1 cellular context compared by ENCODE assay signal in genomic region chr9:128043467-128043868, GRCh38.
TF ChIP-seq lines count a peak whose summit lies in the region.

No MANE protein-coding gene starts in this region.

TF ChIP-seq in HepG2, 621 proteins besides CTCF, POLR2A, EP300 and RAD21 (continued from another document and continues in another):
- TF ChIP-seq, protein P1, sequence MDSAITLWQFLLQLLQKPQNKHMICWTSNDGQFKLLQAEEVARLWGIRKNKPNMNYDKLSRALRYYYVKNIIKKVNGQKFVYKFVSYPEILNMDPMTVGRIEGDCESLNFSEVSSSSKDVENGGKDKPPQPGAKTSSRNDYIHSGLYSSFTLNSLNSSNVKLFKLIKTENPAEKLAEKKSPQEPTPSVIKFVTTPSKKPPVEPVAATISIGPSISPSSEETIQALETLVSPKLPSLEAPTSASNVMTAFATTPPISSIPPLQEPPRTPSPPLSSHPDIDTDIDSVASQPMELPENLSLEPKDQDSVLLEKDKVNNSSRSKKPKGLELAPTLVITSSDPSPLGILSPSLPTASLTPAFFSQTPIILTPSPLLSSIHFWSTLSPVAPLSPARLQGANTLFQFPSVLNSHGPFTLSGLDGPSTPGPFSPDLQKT (CRISPR knock-in tag; IDR thresholded peaks at IDR 0.05; ENCODE audit: borderline replicate concordance) = no peak
- no peak for TF ChIP-seq PRPF4 (IDR thresholded peaks at IDR 0.05; ENCODE audit: low read depth, low read length, poor library complexity, severe bottlenecking)
- peak; percentile 51; the same call in 1 of the 2 replicates for TF ChIP-seq ARID4A (CRISPR knock-in tag; IDR thresholded peaks at IDR 0.05; ENCODE audit: borderline replicate concordance)
- TF ChIP-seq IKZF4 (CRISPR knock-in tag; IDR thresholded peaks at IDR 0.05; ENCODE audit: borderline replicate concordance, low read depth, not compliant biosample characterization) = no peak
- TF ChIP-seq SKIL (CRISPR knock-in tag; IDR thresholded peaks at IDR 0.05; ENCODE audit: borderline replicate concordance) = no peak
- TF ChIP-seq, protein P2, sequence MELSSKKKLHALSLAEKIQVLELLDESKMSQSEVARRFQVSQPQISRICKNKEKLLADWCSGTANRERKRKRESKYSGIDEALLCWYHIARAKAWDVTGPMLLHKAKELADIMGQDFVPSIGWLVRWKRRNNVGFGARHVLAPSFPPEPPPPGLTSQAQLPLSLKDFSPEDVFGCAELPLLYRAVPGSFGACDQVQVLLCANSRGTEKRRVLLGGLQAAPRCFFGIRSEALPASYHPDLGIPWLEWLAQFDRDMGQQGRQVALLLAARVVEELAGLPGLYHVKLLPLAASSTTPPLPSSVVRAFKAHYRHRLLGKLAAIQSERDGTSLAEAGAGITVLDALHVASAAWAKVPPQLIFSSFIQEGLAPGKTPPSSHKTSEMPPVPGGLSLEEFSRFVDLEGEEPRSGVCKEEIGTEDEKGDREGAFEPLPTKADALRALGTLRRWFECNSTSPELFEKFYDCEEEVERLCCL (CRISPR knock-in tag; IDR thresholded peaks at IDR 0.05; ENCODE audit: borderline replicate concordance) = no peak
- no peak for TF ChIP-seq RFX5 (IDR thresholded peaks at IDR 0.05; ENCODE audit: low read depth, low read length)
- TF ChIP-seq FOXM1 (CRISPR knock-in tag; IDR thresholded peaks at IDR 0.05) = no peak
- TF ChIP-seq ZNF609 (CRISPR knock-in tag; IDR thresholded peaks at IDR 0.05; ENCODE audit: borderline replicate concordance) = no peak
- TF ChIP-seq MED8 (CRISPR knock-in tag; IDR thresholded peaks at IDR 0.05; ENCODE audit: insufficient replicate concordance) = no peak
- TF ChIP-seq TARDBP (CRISPR knock-in tag; IDR thresholded peaks at IDR 0.05) = no peak
- no peak for TF ChIP-seq ZNF709 (CRISPR knock-in tag; IDR thresholded peaks at IDR 0.05)
- peak; percentile 64; the same call in 1 of the 2 replicates for TF ChIP-seq MIER2 (CRISPR knock-in tag; IDR thresholded peaks at IDR 0.05)
- TF ChIP-seq NKX3-1 (CRISPR knock-in tag; IDR thresholded peaks at IDR 0.05) = no peak
- TF ChIP-seq JARID2 (CRISPR knock-in tag; IDR thresholded peaks at IDR 0.05; ENCODE audit: insufficient replicate concordance) = no peak
- peak; percentile 24; the same call in 1 of the 2 replicates for TF ChIP-seq SMC3 (IDR thresholded peaks at IDR 0.05; ENCODE audit: low read length)
- no peak for TF ChIP-seq ZNF33A (CRISPR knock-in tag; IDR thresholded peaks at IDR 0.05; ENCODE audit: borderline replicate concordance)
- TF ChIP-seq ZNF800 (CRISPR knock-in tag; IDR thresholded peaks at IDR 0.05) = no peak
- TF ChIP-seq MED1 (CRISPR knock-in tag; IDR thresholded peaks at IDR 0.05) = peak; percentile 58; the same call in 1 of the 2 replicates
- TF ChIP-seq ZNF280B (CRISPR knock-in tag; IDR thresholded peaks at IDR 0.05; ENCODE audit: borderline replicate concordance) = no peak
- no peak for TF ChIP-seq ZFAT (CRISPR knock-in tag; conservative IDR thresholded peaks at IDR 0.05)
- no peak for TF ChIP-seq ARHGAP35 (CRISPR knock-in tag; IDR thresholded peaks at IDR 0.05; ENCODE audit: borderline replicate concordance)
- no peak for TF ChIP-seq ZZZ3 (CRISPR knock-in tag; IDR thresholded peaks at IDR 0.05; ENCODE audit: borderline replicate concordance)
- peak; percentile 69 for TF ChIP-seq ZNF629 (CRISPR knock-in tag; conservative IDR thresholded peaks at IDR 0.05)
- TF ChIP-seq ZBTB20 (CRISPR knock-in tag; IDR thresholded peaks at IDR 0.05; ENCODE audit: borderline replicate concordance, low read depth) = 0 out of 2 replicates have a peak, but pooled peaks have one; percentile 57
- no peak for TF ChIP-seq MIXL1 (CRISPR knock-in tag; IDR thresholded peaks at IDR 0.05)
- TF ChIP-seq ZNF891 (CRISPR knock-in tag; IDR thresholded peaks at IDR 0.05) = no peak
- TF ChIP-seq GPBP1L1 (CRISPR knock-in tag; IDR thresholded peaks at IDR 0.05) = no peak
- 0 out of 2 replicates have a peak, but pooled peaks have one; percentile 33 for TF ChIP-seq MEF2D (CRISPR knock-in tag; IDR thresholded peaks at IDR 0.05)
- no peak for TF ChIP-seq PBX2 (CRISPR knock-in tag; IDR thresholded peaks at IDR 0.05)
- TF ChIP-seq ZNF382 (CRISPR knock-in tag; IDR thresholded peaks at IDR 0.05; ENCODE audit: borderline replicate concordance) = no peak
- no peak for TF ChIP-seq ZNF598 (CRISPR knock-in tag; IDR thresholded peaks at IDR 0.05; ENCODE audit: borderline replicate concordance)
- no peak for TF ChIP-seq ZBTB34 (CRISPR knock-in tag; IDR thresholded peaks at IDR 0.05)
- no peak for TF ChIP-seq ELF4 (CRISPR knock-in tag; IDR thresholded peaks at IDR 0.05; ENCODE audit: borderline replicate concordance)
- no peak for TF ChIP-seq ZNF496 (CRISPR knock-in tag; IDR thresholded peaks at IDR 0.05; ENCODE audit: insufficient replicate concordance)
- no peak for TF ChIP-seq AKAP8 (CRISPR knock-in tag; IDR thresholded peaks at IDR 0.05)
- no peak; the same call in 1 of the 2 replicates for TF ChIP-seq NR2C2 (CRISPR knock-in tag; IDR thresholded peaks at IDR 0.05; ENCODE audit: borderline replicate concordance)
- TF ChIP-seq KLF15 (CRISPR knock-in tag; IDR thresholded peaks at IDR 0.05; ENCODE audit: borderline replicate concordance) = no peak
